Comparison of ENCODE assay signal across 3 cellular contexts in genomic region chr11:20159680-20160381, GRCh38.
A peak's percentile ranks its signal among the peaks of the same experiment; 100 is the strongest.
TF ChIP-seq lines count a peak whose summit lies in the region.

No MANE protein-coding gene starts in this region.

TF ChIP-seq in SK-N-SH, 30 proteins besides CTCF, POLR2A, EP300 and RAD21 (continued from another document):
- no peak for TF ChIP-seq ZBTB33 (IDR thresholded peaks at IDR 0.05; ENCODE audit: borderline replicate concordance, low read depth)
- TF ChIP-seq EZH2phosphoT487 (IDR thresholded peaks at IDR 0.05; ENCODE audit: borderline replicate concordance, low read depth): no peak
- TF ChIP-seq USF1 (IDR thresholded peaks at IDR 0.05; ENCODE audit: borderline replicate concordance, low read depth): no peak
- no peak for TF ChIP-seq FOXJ3 (CRISPR knock-in tag; IDR thresholded peaks at IDR 0.05)
- TF ChIP-seq NRF1 (IDR thresholded peaks at IDR 0.05; ENCODE audit: low read depth, low read length): no peak
- TF ChIP-seq RCOR1 (IDR thresholded peaks at IDR 0.05; ENCODE audit: low read length): no peak
- TF ChIP-seq RFX5 (IDR thresholded peaks at IDR 0.05; ENCODE audit: low read length): no peak
- TF ChIP-seq TCF12 (IDR thresholded peaks at IDR 0.05): no peak
- no peak for TF ChIP-seq MXI1 (IDR thresholded peaks at IDR 0.05; ENCODE audit: low read depth, low read length)
- no peak for TF ChIP-seq ELF1 (IDR thresholded peaks at IDR 0.05)
- no peak for TF ChIP-seq IRF3 (IDR thresholded peaks at IDR 0.05; ENCODE audit: low read depth, low read length)
- no peak for TF ChIP-seq GATA2 (CRISPR knock-in tag; IDR thresholded peaks at IDR 0.05)
- no peak for TF ChIP-seq TAF1 (IDR thresholded peaks at IDR 0.05; ENCODE audit: borderline replicate concordance, low read depth, low read length)
- no peak for TF ChIP-seq RXRA (IDR thresholded peaks at IDR 0.05; ENCODE audit: borderline replicate concordance, low read depth)
- no peak for TF ChIP-seq POLR2AphosphoS5 (IDR thresholded peaks at IDR 0.05; ENCODE audit: low read depth, low read length)

TF ChIP-seq in SK-N-SH treated with all-trans-retinoic acid at 6 μM for 48 hours, 23 proteins besides CTCF, POLR2A, EP300 and RAD21 (continued from another document):
- TF ChIP-seq TSHZ2 (CRISPR knock-in tag; IDR thresholded peaks at IDR 0.05) (no peak), ZNF8 (CRISPR knock-in tag; IDR thresholded peaks at IDR 0.05) (no peak)

TF ChIP-seq in GM23338, 12 proteins besides CTCF, POLR2A, EP300 and RAD21:
- TF ChIP-seq ETS1 (IDR thresholded peaks at IDR 0.05): no peak
- no peak for TF ChIP-seq JUNB (IDR thresholded peaks at IDR 0.05; ENCODE audit: unreplicated experiment)
- peak; percentile 55 for TF ChIP-seq EZH2 (IDR thresholded peaks at IDR 0.05; ENCODE audit: low read depth, unreplicated experiment)
- no peak for TF ChIP-seq ZNF114 (CRISPR knock-in tag; IDR thresholded peaks at IDR 0.05)
- TF ChIP-seq POLR2AphosphoS5 (IDR thresholded peaks at IDR 0.05; ENCODE audit: low read depth): no peak
- TF ChIP-seq EZH2phosphoT487 (IDR thresholded peaks at IDR 0.05; ENCODE audit: unreplicated experiment): peak; percentile 57
- no peak for TF ChIP-seq REST (IDR thresholded peaks at IDR 0.05; ENCODE audit: unreplicated experiment)
- TF ChIP-seq ZNF462 (CRISPR knock-in tag; IDR thresholded peaks at IDR 0.05): no peak
